8 cellular contexts compared by ENCODE assay signal in genomic region chr13:113489549-113490495, GRCh38. TPM values are rescaled to one million over a fixed set of nuclear protein-coding genes. Genes with fewer than 3 reads are reported as not detected.
DNase-seq lines count a peak whose midpoint lies in the region; TF ChIP-seq lines count a peak whose summit lies in the region.

No MANE protein-coding gene starts in this region.

- H3K36me3 ChIP-seq in GM06990 (ENCODE audit: control insufficient read depth, insufficient read depth, low read length) (no peaks in the 10 kb centered on the region; the same call in 1 of the 2 replicates), H7 (replicated peaks; ENCODE audit: control insufficient read depth, insufficient read depth, low read length) (no peaks in the 10 kb centered on the region; the same call in none of the 2 replicates)

- H3K4me3 ChIP-seq in GM06990 (replicated peaks; ENCODE audit: low read depth, low read length), result peak overlapping the region; percentile 91
- peak overlapping the region; percentile 89 for H3K4me3 ChIP-seq in H7 (ENCODE audit: insufficient read depth, low read depth, low read length)
- H3K4me3 ChIP-seq in LNCaP clone FGC (ENCODE audit: low read depth, low read length), result peak overlapping the region; percentile 82

- peak overlapping the region; percentile 55 for H3K27ac ChIP-seq in VCaP

- TF ChIP-seq CTCF in GM06990 (IDR thresholded peaks at IDR 0.05; ENCODE audit: insufficient read depth, low read length, poor library complexity, severe bottlenecking) (no peak), LNCaP clone FGC (IDR thresholded peaks at IDR 0.05; ENCODE audit: control insufficient read depth, extremely low read depth, insufficient read depth) (no peak), VCaP (conservative IDR thresholded peaks at IDR 0.05) (no peak)

- H3K27me3 ChIP-seq in GM06990 (replicated peaks; ENCODE audit: control insufficient read depth, insufficient read depth, low read length) (no peaks in the 10 kb centered on the region), H7 (ENCODE audit: control insufficient read depth, insufficient read depth, low read length) (no peaks in the 10 kb centered on the region)

- DNase-seq in GM06990 (ENCODE audit: extremely low read depth, insufficient read length) (peak; percentile 50), H7 (peak; percentile 79), LNCaP clone FGC (ENCODE audit: low read depth) (no peak), dedifferentiated amniotic fluid mesenchymal stem cell (ENCODE audit: extremely low spot score) (peak; percentile 37), lung microvascular endothelial cell (ENCODE audit: low read depth in 2 of 2) (peak; percentile 43 to 51), GDM1 (lab: John Stamatoyannopoulos, UW) (no peak)
- peak; percentile 1 to 12 for DNase-seq in stimulated activated CD8-positive, alpha-beta memory T cell treated with anti-CD3 and anti-CD28 coated beads, Interleukin-2, amount 100 ng/mL, for 1 hour (ENCODE audit: low read depth in 2 of 2)

RNA-seq across cellular contexts. Expression of gene DCUN1D2, which starts 0.7 kb away (rescaled TPM):
- 11.9 and 15.5 TPM in 2 replicates for total RNA-seq in H7 (2014; rRNA removed; shearing (Covaris generic))
- 5.2 and 6.2 TPM in 2 replicates for total RNA-seq in lung microvascular endothelial cell

RNA-seq across cellular contexts. Expression of gene ADPRHL1, which starts 36.5 kb away (rescaled TPM):
- 0.89 and 1.4 TPM in 2 replicates for total RNA-seq in H7 (2014; rRNA removed; shearing (Covaris generic))
- total RNA-seq in lung microvascular endothelial cell, result 0.20 and 0.44 TPM in 2 replicates

Comparison
In these comparisons a context has a peak if more than half of its experiments do, and no peak if none do; other contexts are left out.
1. DNase-seq: peak in GM06990 (single experiment), H7 (single experiment), dedifferentiated amniotic fluid mesenchymal stem cell (single experiment), lung microvascular endothelial cell (2 of 2) and stimulated activated CD8-positive, alpha-beta memory T cell treated with anti-CD3 and anti-CD28 coated beads, Interleukin-2, amount 100 ng/mL, for 1 hour (2 of 2); none in LNCaP clone FGC (single experiment) and GDM1 (single experiment).
2. Peak in every context shown above with its lines, with median percentiles within 50 percentile points of each other: H3K4me3 ChIP-seq.